Comparison of ENCODE assay signal across 9 cellular contexts in the genomic region with DNA sequence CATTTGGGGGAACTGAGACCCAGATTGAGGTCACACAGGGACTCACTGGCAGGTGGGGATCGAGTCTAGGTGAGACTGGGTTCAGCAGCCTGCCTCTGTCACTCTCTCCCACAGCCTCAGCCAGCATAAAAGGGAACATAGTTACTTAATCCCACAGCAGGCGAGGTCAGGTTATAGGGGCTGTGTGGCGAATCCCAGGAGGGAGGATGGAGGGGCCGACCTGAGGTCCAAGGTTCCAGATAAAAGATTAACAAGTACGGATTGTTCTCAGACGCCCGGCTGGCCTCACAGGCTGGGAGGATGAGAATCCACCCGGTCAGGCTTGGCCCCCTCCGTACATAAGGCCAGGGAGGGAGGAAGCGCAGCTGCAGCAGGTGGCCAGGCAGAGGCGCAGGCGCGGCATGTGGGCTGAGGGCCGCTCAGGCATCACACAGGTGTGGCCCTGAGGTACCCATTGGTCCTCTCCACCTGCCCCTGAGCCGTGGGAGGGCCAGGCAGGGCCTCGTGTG. TPM values are rescaled to one million over a fixed set of nuclear protein-coding genes. Genes with fewer than 3 reads are reported as not detected.
DNase-seq lines count a peak whose midpoint lies in the region; ATAC-seq and TF ChIP-seq lines count a peak whose summit lies in the region.
"Had no signal": no experiment of that assay in that cellular context is flagged by ENCODE, and none has a peak within 500 bp of the region (broad histone marks: within the 10 kb centered on the region; RNA-seq: fewer than 3 reads in every experiment).

No MANE protein-coding gene starts in this region.

- H3K4me3 Mint-ChIP-seq in type B pancreatic cell: no peak overlapping the region

- peaks cover 10% of the 10 kb centered on the region for H3K4me1 Mint-ChIP-seq in type B pancreatic cell (ENCODE audit: unreplicated experiment)

- no peaks in the 10 kb centered on the region for H3K9me3 Mint-ChIP-seq in type B pancreatic cell

- no peak overlapping the region for H3K27ac Mint-ChIP-seq in type B pancreatic cell

- DNase-seq in stimulated activated CD4-positive, alpha-beta T cell treated with anti-CD3 and anti-CD28 coated beads, Interleukin-12 subunit alpha, Interleukin-12 subunit beta, amount 100 ng/mL, for 4 hours: peak; percentile 40
- no peak for DNase-seq in stimulated activated CD4-positive, alpha-beta T cell treated with anti-CD3 and anti-CD28 coated beads, Interleukin-2, amount 100 ng/mL, for 48 hours
- DNase-seq in amniotic epithelial cell (ENCODE audit: low read depth) (peak; percentile 60), type B pancreatic cell (ENCODE audit: extremely low spot score, unreplicated experiment) (no peak)

- ATAC-seq in HG03460 (IDR thresholded peaks at IDR 0.05; ENCODE audit: unreplicated experiment) (peak; percentile 30), GM21360 (IDR thresholded peaks at IDR 0.05; ENCODE audit: unreplicated experiment) (no peak), GM21786 (IDR thresholded peaks at IDR 0.05; ENCODE audit: unreplicated experiment) (no peak), GM19328 (IDR thresholded peaks at IDR 0.05; ENCODE audit: unreplicated experiment) (no peak)

- TF ChIP-seq CTCF in type B pancreatic cell (conservative IDR thresholded peaks at IDR 0.05): no peak

- H3K27me3 Mint-ChIP-seq in type B pancreatic cell: peaks cover 3% of the 10 kb centered on the region

- H3K36me3 Mint-ChIP-seq in type B pancreatic cell: no peaks in the 10 kb centered on the region

RNA-seq across cellular contexts. Expression of a gene that starts 3.3 kb away (rescaled TPM):
- total RNA-seq in type B pancreatic cell (ENCODE audit: low replicate concordance): 1.5 and 3.8 TPM in 2 replicates
- total RNA-seq: lung microvascular endothelial cell had no signal

RNA-seq across cellular contexts. Expression of a gene that starts 34.2 kb away (rescaled TPM):
- 17.7 and 22.2 TPM in 2 replicates for total RNA-seq in type B pancreatic cell (ENCODE audit: low replicate concordance)

Comparison
In these comparisons a context has a peak if more than half of its experiments do, and no peak if none do; other contexts are left out.
1. DNase-seq: peak in stimulated activated CD4-positive, alpha-beta T cell treated with anti-CD3 and anti-CD28 coated beads, Interleukin-12 subunit alpha, Interleukin-12 subunit beta, amount 100 ng/mL, for 4 hours (single experiment) and amniotic epithelial cell (single experiment); none in stimulated activated CD4-positive, alpha-beta T cell treated with anti-CD3 and anti-CD28 coated beads, Interleukin-2, amount 100 ng/mL, for 48 hours (0 of 2) and type B pancreatic cell (single experiment).